In the genomic region with DNA sequence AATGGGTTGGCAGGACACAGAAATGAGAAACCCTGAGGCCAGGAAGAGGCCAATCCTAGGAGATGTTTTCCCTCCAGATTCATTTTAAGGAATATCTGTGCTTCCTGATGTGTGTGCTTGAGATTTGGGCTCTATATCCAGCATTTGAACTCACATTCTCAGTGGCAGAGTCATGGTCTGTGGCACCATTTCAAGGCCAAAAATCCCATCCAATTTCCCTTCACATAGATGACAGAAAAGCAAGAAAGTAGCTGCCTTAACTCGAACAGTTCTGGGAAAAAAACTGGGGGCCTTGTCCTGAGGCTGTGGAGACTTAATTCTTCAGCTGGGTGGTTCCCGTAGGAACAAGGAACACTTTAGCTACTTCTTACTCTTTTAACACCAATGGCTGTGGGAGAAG, we compare ENCODE assay signal across 1 cellular context.
TF ChIP-seq lines count a peak whose summit lies in the region.

No MANE protein-coding gene starts in this region.

TF ChIP-seq in IMR-90, 13 proteins besides CTCF, POLR2A, EP300 and RAD21 (continued from another document):
- no peak for TF ChIP-seq USF2 (IDR thresholded peaks at IDR 0.05; ENCODE audit: low read depth, low read length)
- no peak for TF ChIP-seq NFE2L2 (IDR thresholded peaks at IDR 0.05; ENCODE audit: low read depth, low read length)
- TF ChIP-seq BHLHE40 (IDR thresholded peaks at IDR 0.05; ENCODE audit: low read depth, low read length): no peak
- TF ChIP-seq, protein P1, sequence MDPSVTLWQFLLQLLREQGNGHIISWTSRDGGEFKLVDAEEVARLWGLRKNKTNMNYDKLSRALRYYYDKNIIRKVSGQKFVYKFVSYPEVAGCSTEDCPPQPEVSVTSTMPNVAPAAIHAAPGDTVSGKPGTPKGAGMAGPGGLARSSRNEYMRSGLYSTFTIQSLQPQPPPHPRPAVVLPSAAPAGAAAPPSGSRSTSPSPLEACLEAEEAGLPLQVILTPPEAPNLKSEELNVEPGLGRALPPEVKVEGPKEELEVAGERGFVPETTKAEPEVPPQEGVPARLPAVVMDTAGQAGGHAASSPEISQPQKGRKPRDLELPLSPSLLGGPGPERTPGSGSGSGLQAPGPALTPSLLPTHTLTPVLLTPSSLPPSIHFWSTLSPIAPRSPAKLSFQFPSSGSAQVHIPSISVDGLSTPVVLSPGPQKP (IDR thresholded peaks at IDR 0.05; ENCODE audit: borderline replicate concordance, low read depth, low read length): no peak
- no peak for TF ChIP-seq CEBPB (IDR thresholded peaks at IDR 0.05; ENCODE audit: low read depth, low read length)
- TF ChIP-seq MAFK (IDR thresholded peaks at IDR 0.05; ENCODE audit: low read depth, low read length): no peak
- TF ChIP-seq MAZ (IDR thresholded peaks at IDR 0.05; ENCODE audit: borderline replicate concordance, low read depth, low read length): no peak
- TF ChIP-seq SMC3 (IDR thresholded peaks at IDR 0.05; ENCODE audit: low read depth, low read length): no peak
